ENCODE assay signal across 2 cellular contexts in the genomic region with DNA sequence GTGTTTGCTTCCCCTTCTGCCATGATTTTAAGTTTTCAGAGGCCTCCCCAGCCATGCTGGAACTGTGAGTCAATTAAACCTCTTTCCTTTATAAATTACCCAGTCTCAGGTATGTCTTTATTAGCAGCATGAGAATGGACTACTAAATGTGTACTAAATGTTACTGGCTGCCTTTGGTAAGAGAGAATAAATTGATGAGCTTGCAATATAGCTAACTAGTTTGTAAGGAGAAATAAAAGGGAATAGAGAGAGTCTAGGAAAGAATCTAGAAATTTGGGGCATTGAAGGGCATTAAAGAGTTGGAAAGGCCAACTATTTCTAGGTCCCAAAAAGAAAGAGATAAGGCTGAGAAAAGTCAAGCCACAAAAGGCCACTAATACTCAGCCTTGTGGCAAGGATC.
TF ChIP-seq lines count a peak whose summit lies in the region.

No MANE protein-coding gene starts in this region.

TF ChIP-seq in HepG2, 621 proteins besides CTCF, POLR2A, EP300 and RAD21:
- TF ChIP-seq SP2 (CRISPR knock-in tag; IDR thresholded peaks at IDR 0.05) = no peak
- no peak for TF ChIP-seq KLF12 (CRISPR knock-in tag; IDR thresholded peaks at IDR 0.05; ENCODE audit: borderline replicate concordance)
- no peak for TF ChIP-seq ZNF737 (CRISPR knock-in tag; IDR thresholded peaks at IDR 0.05; ENCODE audit: borderline replicate concordance)
- no peak for TF ChIP-seq ZNF501 (CRISPR knock-in tag; IDR thresholded peaks at IDR 0.05)
- no peak for TF ChIP-seq CHD2 (IDR thresholded peaks at IDR 0.05; ENCODE audit: low read depth, low read length)
- no peak for TF ChIP-seq ZNF205 (CRISPR knock-in tag; IDR thresholded peaks at IDR 0.05)
- TF ChIP-seq, protein P1, sequence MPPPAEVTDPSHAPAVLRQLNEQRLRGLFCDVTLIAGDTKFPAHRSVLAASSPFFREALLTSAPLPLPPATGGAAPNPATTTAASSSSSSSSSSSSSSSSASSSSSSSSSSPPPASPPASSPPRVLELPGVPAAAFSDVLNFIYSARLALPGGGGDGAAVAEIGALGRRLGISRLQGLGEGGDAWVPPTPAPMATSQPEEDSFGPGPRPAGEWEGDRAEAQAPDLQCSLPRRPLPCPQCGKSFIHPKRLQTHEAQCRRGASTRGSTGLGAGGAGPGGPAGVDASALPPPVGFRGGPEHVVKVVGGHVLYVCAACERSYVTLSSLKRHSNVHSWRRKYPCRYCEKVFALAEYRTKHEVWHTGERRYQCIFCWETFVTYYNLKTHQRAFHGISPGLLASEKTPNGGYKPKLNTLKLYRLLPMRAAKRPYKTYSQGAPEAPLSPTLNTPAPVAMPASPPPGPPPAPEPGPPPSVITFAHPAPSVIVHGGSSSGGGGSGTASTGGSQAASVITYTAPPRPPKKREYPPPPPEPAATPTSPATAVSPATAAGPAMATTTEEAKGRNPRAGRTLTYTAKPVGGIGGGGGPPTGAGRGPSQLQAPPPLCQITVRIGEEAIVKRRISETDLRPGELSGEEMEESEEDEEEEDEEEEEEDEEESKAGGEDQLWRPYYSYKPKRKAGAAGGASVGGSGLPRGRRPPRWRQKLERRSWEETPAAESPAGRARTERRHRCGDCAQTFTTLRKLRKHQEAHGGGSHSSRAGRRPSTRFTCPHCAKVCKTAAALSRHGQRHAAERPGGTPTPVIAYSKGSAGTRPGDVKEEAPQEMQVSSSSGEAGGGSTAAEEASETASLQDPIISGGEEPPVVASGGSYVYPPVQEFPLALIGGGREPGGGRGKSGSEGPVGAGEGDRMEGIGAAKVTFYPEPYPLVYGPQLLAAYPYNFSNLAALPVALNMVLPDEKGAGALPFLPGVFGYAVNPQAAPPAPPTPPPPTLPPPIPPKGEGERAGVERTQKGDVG (CRISPR knock-in tag; IDR thresholded peaks at IDR 0.05; ENCODE audit: borderline replicate concordance) = no peak
- no peak for TF ChIP-seq ZNF570 (CRISPR knock-in tag; IDR thresholded peaks at IDR 0.05; ENCODE audit: borderline replicate concordance)
- TF ChIP-seq MAFF (IDR thresholded peaks at IDR 0.05; ENCODE audit: low read depth, low read length) = peak; percentile 87
- no peak for TF ChIP-seq DPF2 (CRISPR knock-in tag; IDR thresholded peaks at IDR 0.05; ENCODE audit: borderline replicate concordance, low read depth)
- TF ChIP-seq MAFK (conservative IDR thresholded peaks at IDR 0.05 in 1 of 2, IDR thresholded peaks at IDR 0.05 in 1 of 2; ENCODE audit: low read length in 2 of 2) = peak; percentile 77 to 91

TF ChIP-seq in K562, 482 proteins besides CTCF, POLR2A, EP300 and RAD21:
- TF ChIP-seq SUPT5H (IDR thresholded peaks at IDR 0.05) (no peak), C11orf30 (IDR thresholded peaks at IDR 0.05; ENCODE audit: low read depth) (0 out of 2 replicates have a peak, but pooled peaks have one; percentile 41), MAFG (tag; conservative IDR thresholded peaks at IDR 0.05) (0 out of 2 replicates have a peak, but pooled peaks have one; percentile 33), ZNF316 (IDR thresholded peaks at IDR 0.05) (peak; percentile 80), MAFF (IDR thresholded peaks at IDR 0.05; ENCODE audit: low read length) (peak; percentile 58), MAFK (IDR thresholded peaks at IDR 0.05; ENCODE audit: low read length) (peak; percentile 59), NR1H2 (CRISPR knock-in tag; IDR thresholded peaks at IDR 0.05) (no peak)
- TF ChIP-seq, protein P2, sequence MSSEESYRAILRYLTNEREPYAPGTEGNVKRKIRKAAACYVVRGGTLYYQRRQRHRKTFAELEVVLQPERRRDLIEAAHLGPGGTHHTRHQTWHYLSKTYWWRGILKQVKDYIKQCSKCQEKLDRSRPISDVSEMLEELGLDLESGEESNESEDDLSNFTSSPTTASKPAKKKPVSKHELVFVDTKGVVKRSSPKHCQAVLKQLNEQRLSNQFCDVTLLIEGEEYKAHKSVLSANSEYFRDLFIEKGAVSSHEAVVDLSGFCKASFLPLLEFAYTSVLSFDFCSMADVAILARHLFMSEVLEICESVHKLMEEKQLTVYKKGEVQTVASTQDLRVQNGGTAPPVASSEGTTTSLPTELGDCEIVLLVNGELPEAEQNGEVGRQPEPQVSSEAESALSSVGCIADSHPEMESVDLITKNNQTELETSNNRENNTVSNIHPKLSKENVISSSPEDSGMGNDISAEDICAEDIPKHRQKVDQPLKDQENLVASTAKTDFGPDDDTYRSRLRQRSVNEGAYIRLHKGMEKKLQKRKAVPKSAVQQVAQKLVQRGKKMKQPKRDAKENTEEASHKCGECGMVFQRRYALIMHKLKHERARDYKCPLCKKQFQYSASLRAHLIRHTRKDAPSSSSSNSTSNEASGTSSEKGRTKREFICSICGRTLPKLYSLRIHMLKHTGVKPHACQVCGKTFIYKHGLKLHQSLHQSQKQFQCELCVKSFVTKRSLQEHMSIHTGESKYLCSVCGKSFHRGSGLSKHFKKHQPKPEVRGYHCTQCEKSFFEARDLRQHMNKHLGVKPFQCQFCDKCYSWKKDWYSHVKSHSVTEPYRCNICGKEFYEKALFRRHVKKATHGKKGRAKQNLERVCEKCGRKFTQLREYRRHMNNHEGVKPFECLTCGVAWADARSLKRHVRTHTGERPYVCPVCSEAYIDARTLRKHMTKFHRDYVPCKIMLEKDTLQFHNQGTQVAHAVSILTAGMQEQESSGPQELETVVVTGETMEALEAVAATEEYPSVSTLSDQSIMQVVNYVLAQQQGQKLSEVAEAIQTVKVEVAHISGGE (CRISPR knock-in tag; IDR thresholded peaks at IDR 0.05) = no peak
